In the genomic region with DNA sequence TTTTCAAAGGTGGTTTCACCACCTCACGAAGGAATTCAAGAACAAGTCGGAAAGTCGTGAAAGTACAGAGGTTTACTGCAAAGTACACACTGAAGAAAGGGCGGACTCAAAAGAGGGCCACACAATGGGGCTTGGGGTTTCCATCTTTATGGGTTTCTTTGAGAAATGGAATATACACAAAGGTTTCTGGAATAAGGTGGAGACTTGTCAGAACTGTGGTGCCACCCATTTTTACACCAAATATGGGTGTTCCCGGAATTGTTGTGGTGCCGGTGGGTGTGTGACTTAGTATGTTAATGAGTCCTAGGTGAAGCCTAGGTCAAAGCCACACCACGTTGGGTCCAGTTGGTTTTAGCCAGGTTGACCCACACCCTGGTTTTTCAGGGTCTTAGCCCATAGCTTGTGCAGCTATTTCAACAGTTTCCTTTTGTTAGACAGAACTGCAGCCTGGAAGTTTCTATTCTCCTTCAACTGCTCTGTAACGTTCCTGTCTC, we compare ENCODE assay signal across 8 cellular contexts. TPM values are rescaled to one million over a fixed set of nuclear protein-coding genes. Genes with fewer than 3 reads are reported as not detected.
DNase-seq lines count a peak whose midpoint lies in the region; ATAC-seq, FAIRE-seq and TF ChIP-seq lines count a peak whose summit lies in the region.

No MANE protein-coding gene starts in this region.

- H3K4me3 ChIP-seq in keratinocyte (ENCODE audit: control insufficient read depth in 2 of 3, extremely low read depth in 1 of 3, insufficient read depth in 2 of 3, low read depth in 1 of 3, low read length in 3 of 3) = peak overlapping the region; percentile 6 to 61 (median 23)
- H3K4me3 ChIP-seq in subcutaneous abdominal adipose tissue (ENCODE audit: low read depth in 1 of 5, low read length in 5 of 5) = peak overlapping the region; percentile 41 to 83 (median 55)

- peaks cover 2% of the 10 kb centered on the region for H3K36me3 Mint-ChIP-seq in T-helper 2 cell treated with Interferon-gamma antibody and Interleukin-4, amounts not matched to agents 5 μg/mL and 100 μg/mL, for 36 hours (ENCODE audit: low read depth)
- no peaks in the 10 kb centered on the region for H3K36me3 Mint-ChIP-seq in activated CD8-positive, alpha-beta T cell treated with anti-CD3 and anti-CD28 coated beads for 36 hours (ENCODE audit: low read depth)

- H2AFZ ChIP-seq in keratinocyte (ENCODE audit: control insufficient read depth, low read length) = peak overlapping the region; percentile 87

- no peaks in the 10 kb centered on the region for H4K20me1 ChIP-seq in keratinocyte (ENCODE audit: control insufficient read depth, extremely low read depth, insufficient read depth, low read length)

- H3K27me3 ChIP-seq in keratinocyte (ENCODE audit: control insufficient read depth, extremely low read depth, insufficient read depth, low read length) (no peaks in the 10 kb centered on the region), subcutaneous abdominal adipose tissue (ENCODE audit: control insufficient read depth in 5 of 5, insufficient read depth in 4 of 5, low read length in 5 of 5) (no peaks in the 10 kb centered on the region)

- POLR2A ChIA-PET in activated CD8-positive, alpha-beta T cell treated with anti-CD3 and anti-CD28 coated beads for 36 hours (lab: Charles Lee) = no interaction called here

- H3K4me3 Mint-ChIP-seq in T-helper 2 cell treated with Interferon-gamma antibody and Interleukin-4, amounts not matched to agents 5 μg/mL and 100 μg/mL, for 36 hours = peak overlapping the region; percentile 69
- peak overlapping the region; percentile 63 for H3K4me3 Mint-ChIP-seq in activated CD8-positive, alpha-beta T cell treated with anti-CD3 and anti-CD28 coated beads for 36 hours

- intact Hi-C loops in activated CD8-positive, alpha-beta T cell treated with anti-CD3 and anti-CD28 coated beads for 36 hours (cut with micrococcal nuclease) = loop anchor here (1.0 kb wide), 1 partner anchor 20 kb away; no protein-coding TSS in a partner anchor

- peak overlapping the region; percentile 91 for H3K4me2 ChIP-seq in keratinocyte (ENCODE audit: control insufficient read depth, extremely low read depth, insufficient read depth, low read depth, low read length)

- H3K9ac ChIP-seq in keratinocyte (ENCODE audit: control insufficient read depth, extremely low read depth, insufficient read depth, low read length) (peak overlapping the region; percentile 35), subcutaneous abdominal adipose tissue (ENCODE audit: low read length in 5 of 5) (peak overlapping the region in 1 of 5 donors; percentile 30)

- no peak for ATAC-seq in activated CD8-positive, alpha-beta T cell treated with anti-CD3 and anti-CD28 coated beads for 36 hours
- no peak for ATAC-seq in activated CD4-positive, CD25-positive, alpha-beta regulatory T cell treated with anti-CD3 and anti-CD28 coated beads, Interleukin-2, amount 50 U/mL, for 24 hours
- ATAC-seq in GM21390 (IDR thresholded peaks at IDR 0.05; ENCODE audit: unreplicated experiment) = no peak
- no peak for ATAC-seq in HG03097 (IDR thresholded peaks at IDR 0.05; ENCODE audit: low FRiP score, unreplicated experiment)

- no peaks in the 10 kb centered on the region for H3K9me3 ChIP-seq in keratinocyte (ENCODE audit: control insufficient read depth, low read depth, low read length)
- H3K9me3 ChIP-seq in subcutaneous abdominal adipose tissue (ENCODE audit: control insufficient read depth in 5 of 5, low read length in 5 of 5) = no peaks in the 10 kb centered on the region

- H3K79me2 ChIP-seq in keratinocyte (ENCODE audit: control insufficient read depth, insufficient read depth, low read length) = peaks cover 35% of the 10 kb centered on the region

- H3K9me3 Mint-ChIP-seq in T-helper 2 cell treated with Interferon-gamma antibody and Interleukin-4, amounts not matched to agents 5 μg/mL and 100 μg/mL, for 36 hours = peaks cover 4% of the 10 kb centered on the region
- peaks cover 2% of the 10 kb centered on the region for H3K9me3 Mint-ChIP-seq in activated CD8-positive, alpha-beta T cell treated with anti-CD3 and anti-CD28 coated beads for 36 hours

- no peaks in the 10 kb centered on the region for H3K27me3 Mint-ChIP-seq in T-helper 2 cell treated with Interferon-gamma antibody and Interleukin-4, amounts not matched to agents 5 μg/mL and 100 μg/mL, for 36 hours (ENCODE audit: low read depth)
- no peaks in the 10 kb centered on the region for H3K27me3 Mint-ChIP-seq in activated CD8-positive, alpha-beta T cell treated with anti-CD3 and anti-CD28 coated beads for 36 hours

- peak overlapping the region; percentile 61 for H3K27ac ChIP-seq in keratinocyte (ENCODE audit: control insufficient read depth, insufficient read depth, low read length)
- H3K27ac ChIP-seq in subcutaneous abdominal adipose tissue (ENCODE audit: low read depth, low read length) = peak overlapping the region; percentile 80

- H3K36me3 ChIP-seq in keratinocyte (ENCODE audit: control insufficient read depth in 2 of 2, extremely low read depth in 1 of 2, insufficient read depth in 2 of 2, low read length in 2 of 2) = no peaks in the 10 kb centered on the region
- no peaks in the 10 kb centered on the region for H3K36me3 ChIP-seq in subcutaneous abdominal adipose tissue (ENCODE audit: control insufficient read depth in 5 of 5, insufficient read depth in 5 of 5, low read length in 5 of 5)

- CTCF ChIA-PET in activated CD8-positive, alpha-beta T cell treated with anti-CD3 and anti-CD28 coated beads for 36 hours (lab: Charles Lee) = interaction anchor here (0.6 kb wide), 1 partner anchor 10 kb away, joined by 3 read pairs; no protein-coding TSS in a partner anchor

- peaks cover 10% of the 10 kb centered on the region for H3K4me1 ChIP-seq in keratinocyte (ENCODE audit: control insufficient read depth, extremely low read depth, insufficient read depth, low read length)
- peaks cover 0 to 17% (median 9%) of the 10 kb centered on the region in 5 donors for H3K4me1 ChIP-seq in subcutaneous abdominal adipose tissue (ENCODE audit: control insufficient read depth in 5 of 5, insufficient read depth in 5 of 5, low read length in 5 of 5)

- TF ChIP-seq CTCF in activated CD8-positive, alpha-beta T cell treated with anti-CD3 and anti-CD28 coated beads for 36 hours (IDR thresholded peaks at IDR 0.05) = no peak
- no peak for TF ChIP-seq CTCF in keratinocyte (optimal IDR thresholded peaks at IDR 0.05 in 1 of 3, IDR thresholded peaks at IDR 0.05 in 1 of 3, conservative IDR thresholded peaks at IDR 0.05 in 1 of 3; ENCODE audit: extremely low read depth in 1 of 3, insufficient read depth in 2 of 3, low read length in 3 of 3)

- no peaks in the 10 kb centered on the region for H3K9me1 ChIP-seq in keratinocyte (ENCODE audit: control insufficient read depth, extremely low read depth, insufficient read depth, low read length)

- dilution Hi-C loops in keratinocyte (cut with MboI; ENCODE audit: extremely low pct_ligation_motif_present, low sequenced_read_pairs) = no loop called here

- FAIRE-seq in keratinocyte (lab: Jason Lieb, UNC) = no peak

- no peak for DNase-seq in T-helper 2 cell treated with Interferon-gamma antibody and Interleukin-4, amounts not matched to agents 5 μg/mL and 100 μg/mL, for 36 hours (ENCODE audit: low spot score)
- DNase-seq in T-helper 2 cell (no peak), keratinocyte (ENCODE audit: low read depth, low spot score) (no peak)
- DNase-seq in activated CD8-positive, alpha-beta T cell treated with anti-CD3 and anti-CD28 coated beads for 36 hours = no peak

- H3K4me1 Mint-ChIP-seq in T-helper 2 cell treated with Interferon-gamma antibody and Interleukin-4, amounts not matched to agents 5 μg/mL and 100 μg/mL, for 36 hours (ENCODE audit: low read depth) = peaks cover 4% of the 10 kb centered on the region
- peaks cover 14% of the 10 kb centered on the region for H3K4me1 Mint-ChIP-seq in activated CD8-positive, alpha-beta T cell treated with anti-CD3 and anti-CD28 coated beads for 36 hours (ENCODE audit: low read depth)

- H3K27ac Mint-ChIP-seq in T-helper 2 cell treated with Interferon-gamma antibody and Interleukin-4, amounts not matched to agents 5 μg/mL and 100 μg/mL, for 36 hours = peak overlapping the region; percentile 82
- H3K27ac Mint-ChIP-seq in activated CD8-positive, alpha-beta T cell treated with anti-CD3 and anti-CD28 coated beads for 36 hours = peak overlapping the region; percentile 64

RNA-seq across cellular contexts. Expression of gene GCSH, which starts 0.6 kb away (rescaled TPM):
- 10 to 100 TPM; 21.0 to 25.3 TPM for total RNA-seq in activated CD8-positive, alpha-beta T cell treated with anti-CD3 and anti-CD28 coated beads for 36 hours
- 20.1 to 67.7 TPM (median 35.3 TPM) in 3 replicates for polyA plus RNA-seq in keratinocyte
- 158 TPM for polyA plus RNA-seq in keratinocyte (2011; ENCODE audit: low read depth)
- 38.1 and 61.3 TPM in 2 replicates for polyA plus RNA-seq in keratinocyte (2011; cell fraction: cytosol; rRNA removed)
- 7.5 and 17.7 TPM in 2 replicates for polyA plus RNA-seq in keratinocyte (2011; cell fraction: nucleus; rRNA removed)
- polyA plus RNA-seq in keratinocyte (2012; ENCODE audit: low replicate concordance) = 15.4 and 52.2 TPM in 2 replicates
- 0.49 to 8.2 TPM (median 1.6 TPM) in 3 replicates for polyA minus RNA-seq in keratinocyte
- polyA minus RNA-seq in keratinocyte (2011; cell fraction: cytosol; rRNA and poly(A)+ RNA removed) = 36.6 TPM
- 2.4 and 2.5 TPM in 2 replicates for polyA minus RNA-seq in keratinocyte (2011; cell fraction: nucleus; rRNA and poly(A)+ RNA removed)

RNA-seq across cellular contexts. Expression of gene C16orf46, which starts 19.7 kb away (rescaled TPM):
- under 1 TPM; 0.59 to 0.60 TPM for total RNA-seq in activated CD8-positive, alpha-beta T cell treated with anti-CD3 and anti-CD28 coated beads for 36 hours
- 0.18 to 0.80 TPM (median 0.30 TPM) in 3 replicates for polyA plus RNA-seq in keratinocyte
- polyA plus RNA-seq in keratinocyte (2011; ENCODE audit: low read depth) = 0.65 TPM
- 0.38 and 0.56 TPM in 2 replicates for polyA plus RNA-seq in keratinocyte (2011; cell fraction: cytosol; rRNA removed)
- 1.7 TPM in 2 replicates for polyA plus RNA-seq in keratinocyte (2011; cell fraction: nucleus; rRNA removed)
- 0.18 and 0.44 TPM in 2 replicates for polyA plus RNA-seq in keratinocyte (2012; ENCODE audit: low replicate concordance)
- polyA minus RNA-seq in keratinocyte = 0.35 to 0.66 TPM in 2 of 3 replicates, not detected in the other
- polyA minus RNA-seq in keratinocyte (2011; cell fraction: cytosol; rRNA and poly(A)+ RNA removed) = not detected
- 1.2 TPM in 1 of 2 replicates, not detected in the other for polyA minus RNA-seq in keratinocyte (2011; cell fraction: nucleus; rRNA and poly(A)+ RNA removed)
